In genomic region chr1:54301494-54301893, GRCh38 we compare ENCODE assay signal across 19 cellular contexts.
DNase-seq lines count a peak whose midpoint lies in the region; ATAC-seq, FAIRE-seq and TF ChIP-seq lines count a peak whose summit lies in the region.
"Had no signal": no experiment of that assay in that cellular context is flagged by ENCODE, and none has a peak within 500 bp of the region (broad histone marks: within the 10 kb centered on the region; RNA-seq: fewer than 3 reads in every experiment).

No MANE protein-coding gene starts in this region.

- no peak overlapping the region for H2AFZ ChIP-seq in H1 (ENCODE audit: low read length)
- no peak overlapping the region for H2AFZ ChIP-seq in GM23338
- H2AFZ ChIP-seq: parathyroid adenoma had no signal

- no peak overlapping the region for H3K14ac ChIP-seq in H1 (ENCODE audit: insufficient read length)

- no peak overlapping the region; the same call in 1 of the 2 replicates for H3K18ac ChIP-seq in H1 (ENCODE audit: extremely low read depth, low read length)

- H3K4me1 ChIP-seq in H1 (replicated peaks in 1 of 4; ENCODE audit: control insufficient read depth in 3 of 4, insufficient read depth in 4 of 4, low read length in 3 of 4) (peaks cover 10 to 37% (median 19%) of the 10 kb centered on the region in 4 experiments), GM23338 (ENCODE audit: insufficient read depth) (peaks cover 57% of the 10 kb centered on the region)

- CTCF ChIA-PET in H1 (lab: Charles Lee; ENCODE audit: partially characterized antibody): interaction anchor here (0.7 to 7.6 kb wide), 6 partner anchors 10 to 59 kb away, joined by 3 to 63 read pairs (median 4); no protein-coding TSS in a partner anchor

- peaks cover 13 to 99% of the 10 kb centered on the region in 2 experiments for H3K79me2 ChIP-seq in H1 (ENCODE audit: control insufficient read depth in 1 of 2, insufficient read depth in 2 of 2, low read length in 2 of 2)
- H3K79me2 ChIP-seq in GM23338 (replicated peaks; ENCODE audit: insufficient read depth): peaks cover 98% of the 10 kb centered on the region

- H2BK5ac ChIP-seq in H1 (ENCODE audit: low read depth, low read length): peak overlapping the region; percentile 31; the same call in 1 of the 2 replicates

- peaks cover 20 to 47% of the 10 kb centered on the region in 2 experiments for H4K20me1 ChIP-seq in H1 (replicated peaks in 1 of 2; ENCODE audit: control insufficient read depth in 1 of 2, insufficient read depth in 2 of 2, low read length in 2 of 2)
- H4K20me1 ChIP-seq in GM23338 (replicated peaks; ENCODE audit: insufficient read depth): peaks cover 44% of the 10 kb centered on the region

- no peaks in the 10 kb centered on the region for H3K36me3 Mint-ChIP-seq in stimulated activated naive B cell treated with anti-CD40 and anti-IgM and Interleukin-4, amounts not matched to agents 10 μg/mL and 1 μg/mL and 100 μg/mL, for 72 hours
- H3K36me3 Mint-ChIP-seq in GM23338 (ENCODE audit: low read depth): no peaks in the 10 kb centered on the region; the same call in 2 of the 3 replicates
- H3K36me3 Mint-ChIP-seq in endothelial cell (ENCODE audit: low read depth, unreplicated experiment): no peaks in the 10 kb centered on the region
- H3K36me3 Mint-ChIP-seq: CD8-positive, alpha-beta memory T cell had no signal

- no peak overlapping the region for H3K4me3 Mint-ChIP-seq in stimulated activated naive B cell treated with anti-CD40 and anti-IgM and Interleukin-4, amounts not matched to agents 10 μg/mL and 1 μg/mL and 100 μg/mL, for 72 hours
- H3K4me3 Mint-ChIP-seq in GM23338 (no peak overlapping the region), endothelial cell (ENCODE audit: unreplicated experiment) (no peak overlapping the region)
- H3K4me3 Mint-ChIP-seq: activated naive CD8-positive, alpha-beta T cell treated with anti-CD3 and anti-CD28 coated beads, Interleukin-2, amount 10 ng/mL, durations not matched to agents 7 days and 5 days; activated T-cell treated with anti-CD3 and anti-CD28 coated beads, Interleukin-2, amount 50 U/mL, for 72 hours had no signal

- H3K27me3 Mint-ChIP-seq in stimulated activated naive B cell treated with anti-CD40 and anti-IgM and Interleukin-4, amounts not matched to agents 10 μg/mL and 1 μg/mL and 100 μg/mL, for 72 hours: no peaks in the 10 kb centered on the region
- peaks cover 28% of the 10 kb centered on the region for H3K27me3 Mint-ChIP-seq in GM23338 (ENCODE audit: insufficient read depth, low read depth, poor library complexity)
- H3K27me3 Mint-ChIP-seq in endothelial cell (ENCODE audit: unreplicated experiment): peaks cover 15% of the 10 kb centered on the region
- H3K27me3 Mint-ChIP-seq: activated naive CD8-positive, alpha-beta T cell treated with anti-CD3 and anti-CD28 coated beads, Interleukin-2, amount 10 ng/mL, durations not matched to agents 7 days and 5 days had no signal

- H3K4me2 ChIP-seq in H1 (ENCODE audit: insufficient read depth in 1 of 2, low read depth in 2 of 2, low read length in 2 of 2) (no peak overlapping the region), GM23338 (no peak overlapping the region)

- H2BK12ac ChIP-seq in H1 (ENCODE audit: low read depth, low read length): no peak overlapping the region

- no peak overlapping the region for H2BK15ac ChIP-seq in H1 (ENCODE audit: low read length)

- no peaks in the 10 kb centered on the region for H3K36me3 ChIP-seq in H1 (ENCODE audit: control insufficient read depth in 2 of 4, insufficient read depth in 4 of 4, low read length in 3 of 4)
- H3K36me3 ChIP-seq in GM23338 (ENCODE audit: insufficient read depth): no peaks in the 10 kb centered on the region

- H3K4me3 ChIP-seq in H1 (ENCODE audit: extremely low read depth in 1 of 4, insufficient read depth in 2 of 4, low read depth in 3 of 4, low read length in 4 of 4): no peak overlapping the region
- H3K4me3 ChIP-seq in GM23338: no peak overlapping the region
- H3K4me3 ChIP-seq: mucosa of descending colon, skin epidermis had no signal

- H3K27ac ChIP-seq in H1 (ENCODE audit: low read depth, low read length) (no peak overlapping the region), GM23338 (ENCODE audit: low read depth) (no peak overlapping the region)
- H3K27ac ChIP-seq: parathyroid adenoma, skin epidermis had no signal

- no peak for ATAC-seq in stimulated activated naive B cell treated with anti-CD40 and anti-IgM and Interleukin-4, amounts not matched to agents 10 μg/mL and 1 μg/mL and 100 μg/mL, for 72 hours (replicated peaks)
- no peak for ATAC-seq in GM23338
- ATAC-seq: activated T-cell treated with anti-CD3 and anti-CD28 coated beads, Interleukin-2, amount 50 U/mL, for 72 hours; mucosa of descending colon had no signal

- peak overlapping the region; percentile 17 for H3K27ac Mint-ChIP-seq in stimulated activated naive B cell treated with anti-CD40 and anti-IgM and Interleukin-4, amounts not matched to agents 10 μg/mL and 1 μg/mL and 100 μg/mL, for 72 hours
- H3K27ac Mint-ChIP-seq in GM23338 (no peak overlapping the region), endothelial cell (ENCODE audit: unreplicated experiment) (no peak overlapping the region)
- H3K27ac Mint-ChIP-seq: activated naive CD8-positive, alpha-beta T cell treated with anti-CD3 and anti-CD28 coated beads, Interleukin-2, amount 10 ng/mL, durations not matched to agents 7 days and 5 days had no signal

- POLR2A ChIA-PET in H1 (lab: Charles Lee; ENCODE audit: partially characterized antibody): interaction anchor here (0.6 to 4.8 kb wide), 2 partner anchors 8 to 115 kb away, joined by 3 to 24 read pairs; no protein-coding TSS in a partner anchor

- TF ChIP-seq EP300 in H1 (IDR thresholded peaks at IDR 0.05; ENCODE audit: borderline replicate concordance in 1 of 2, low read depth in 2 of 2, low read length in 2 of 2): no peak

- H3K9ac ChIP-seq in H1 (replicated peaks in 1 of 4; ENCODE audit: extremely low read depth in 1 of 4, low read depth in 3 of 4, low read length in 3 of 4): no peak overlapping the region
- H3K9ac ChIP-seq: parathyroid adenoma had no signal

- no peak overlapping the region for H2BK20ac ChIP-seq in H1 (ENCODE audit: low read length)

- no peaks in the 10 kb centered on the region for H3K27me3 ChIP-seq in H1 (replicated peaks in 1 of 4; ENCODE audit: control insufficient read depth in 3 of 4, extremely low read depth in 1 of 4, insufficient read depth in 3 of 4, low read length in 3 of 4)
- no peaks in the 10 kb centered on the region for H3K27me3 ChIP-seq in GM23338 (ENCODE audit: insufficient read depth)

- no peak overlapping the region for H2BK120ac ChIP-seq in H1 (replicated peaks; ENCODE audit: low read depth, low read length)

- H3K79me1 ChIP-seq in H1 (ENCODE audit: low read depth, low read length): peaks cover 61% of the 10 kb centered on the region

- 92% methylated on average over 4 of the region's 10 CpGs; no CpG with 5 or more reads in 1 of the 2 experiments for WGBS in H1 (ENCODE audit: extremely low coverage in 1 of 2, insufficient coverage in 1 of 2, insufficient read length in 1 of 2, insufficient replicate concordance in 2 of 2, low coverage in 1 of 2, low lambda C conversion rate in 2 of 2, missing lambda C conversion rate in 1 of 2), 2 experiments

- no peaks in the 10 kb centered on the region for H3K23me2 ChIP-seq in H1 (ENCODE audit: low read depth, low read length)

- H3K4me1 Mint-ChIP-seq in stimulated activated naive B cell treated with anti-CD40 and anti-IgM and Interleukin-4, amounts not matched to agents 10 μg/mL and 1 μg/mL and 100 μg/mL, for 72 hours: peaks cover 21 to 32% of the 10 kb centered on the region in 2 donors
- peaks cover 85% of the 10 kb centered on the region for H3K4me1 Mint-ChIP-seq in GM23338
- peaks cover 52% of the 10 kb centered on the region for H3K4me1 Mint-ChIP-seq in endothelial cell (ENCODE audit: unreplicated experiment)

- H4K8ac ChIP-seq in H1 (ENCODE audit: extremely low read depth, insufficient read depth, low read length): no peak overlapping the region

- no peak for TF ChIP-seq RAD21 in H1 (IDR thresholded peaks at IDR 0.05 in 1 of 2, conservative IDR thresholded peaks at IDR 0.05 in 1 of 2; ENCODE audit: low read depth in 2 of 2, low read length in 2 of 2)

- H3K23ac ChIP-seq in H1 (ENCODE audit: insufficient read length): no peak overlapping the region

- H2AK5ac ChIP-seq in H1 (ENCODE audit: low read depth, low read length): peak overlapping the region; percentile 28; the same call in 1 of the 2 replicates

- H3K9me2 ChIP-seq in GM23338 (ENCODE audit: insufficient read depth): no peaks in the 10 kb centered on the region

- TF ChIP-seq POLR2A in H1 (IDR thresholded peaks at IDR 0.05; ENCODE audit: control extremely low read depth in 1 of 2, low read depth in 2 of 2, low read length in 2 of 2): no peak

- H3K9me3 Mint-ChIP-seq in stimulated activated naive B cell treated with anti-CD40 and anti-IgM and Interleukin-4, amounts not matched to agents 10 μg/mL and 1 μg/mL and 100 μg/mL, for 72 hours: no peaks in the 10 kb centered on the region
- H3K9me3 Mint-ChIP-seq in GM23338: no peaks in the 10 kb centered on the region
- H3K9me3 Mint-ChIP-seq in endothelial cell (ENCODE audit: unreplicated experiment): no peaks in the 10 kb centered on the region
- H3K9me3 Mint-ChIP-seq: activated naive CD8-positive, alpha-beta T cell treated with anti-CD3 and anti-CD28 coated beads, Interleukin-2, amount 10 ng/mL, durations not matched to agents 7 days and 5 days; activated T-cell treated with anti-CD3 and anti-CD28 coated beads, Interleukin-2, amount 50 U/mL, for 72 hours; CD8-positive, alpha-beta memory T cell had no signal

- no peak for FAIRE-seq in H1 (lab: Jason Lieb, UNC)
- FAIRE-seq: RCC 7860 had no signal

- H4K5ac ChIP-seq in H1 (ENCODE audit: insufficient read length, low read depth, low read length): no peak overlapping the region

- no peak overlapping the region for H4K91ac ChIP-seq in H1 (replicated peaks; ENCODE audit: insufficient read length, low read length)

- DNase-seq in NCI-H2029 treated with DMSO at 0.1 percent for 48 hours (lab: John Stamatoyannopoulos, UW): peak; percentile 55
- DNase-seq in NCI-H2029 (lab: John Stamatoyannopoulos, UW): no peak
- peak; percentile 67 for DNase-seq in NCI-H524 treated with DMSO at 0.1 percent for 48 hours (lab: John Stamatoyannopoulos, UW)
- DNase-seq in H1 (ENCODE audit: low read depth in 1 of 2, low spot score in 2 of 2): no peak
- no peak for DNase-seq in stimulated activated naive B cell treated with anti-CD40 and anti-IgM and Interleukin-4, amounts not matched to agents 10 μg/mL and 1 μg/mL and 100 μg/mL, for 72 hours
- DNase-seq in stimulated activated CD4-positive, alpha-beta T cell treated with anti-CD3 and anti-CD28 coated beads, Interleukin-4, amount 100 ng/mL, for 24 hours: no peak
- no peak for DNase-seq in GM23338 (ENCODE audit: low spot score)
- DNase-seq in endothelial cell (ENCODE audit: low spot score): no peak
- DNase-seq: activated naive CD8-positive, alpha-beta T cell treated with anti-CD3 and anti-CD28 coated beads, Interleukin-2, amount 10 ng/mL, durations not matched to agents 7 days and 5 days; activated T-cell treated with anti-CD3 and anti-CD28 coated beads, Interleukin-2, amount 50 U/mL, for 72 hours; caudate nucleus; CD8-positive, alpha-beta memory T cell; effector CD8-positive, alpha-beta T cell; hypothalamus; mucosa of descending colon; NCI-H1048 had no signal

- H3F3A ChIP-seq in GM23338 (replicated peaks; ENCODE audit: low read depth): no peaks in the 10 kb centered on the region

- H3K9me3 ChIP-seq in H1 (ENCODE audit: insufficient read depth in 2 of 2, low read depth in 1 of 2, low read length in 1 of 2): no peaks in the 10 kb centered on the region
- H3K9me3 ChIP-seq: mucosa of descending colon had no signal

- H3K56ac ChIP-seq in H1 (replicated peaks; ENCODE audit: insufficient read length, low read depth, low read length): no peak overlapping the region

- no peak overlapping the region for H3K4ac ChIP-seq in H1 (replicated peaks; ENCODE audit: insufficient read length, low read depth, low read length)

- TF ChIP-seq CTCF in H1 (IDR thresholded peaks at IDR 0.05; ENCODE audit: control extremely low read depth in 1 of 3, insufficient read depth in 1 of 3, low read depth in 1 of 3, low read length in 3 of 3) (no peak), GM23338 (conservative IDR thresholded peaks at IDR 0.05; ENCODE audit: low read depth in 2 of 2) (no peak), endothelial cell (IDR thresholded peaks at IDR 0.05; ENCODE audit: unreplicated experiment) (no peak)

Comparison
In these comparisons a context has a peak if more than half of its experiments do, and no peak if none do; other contexts are left out.
1. DNase-seq: peak in NCI-H2029 treated with DMSO at 0.1 percent for 48 hours (single experiment) and NCI-H524 treated with DMSO at 0.1 percent for 48 hours (single experiment); none in NCI-H2029 (single experiment), H1 (0 of 2), stimulated activated naive B cell treated with anti-CD40 and anti-IgM and Interleukin-4, amounts not matched to agents 10 μg/mL and 1 μg/mL and 100 μg/mL, for 72 hours (single experiment), stimulated activated CD4-positive, alpha-beta T cell treated with anti-CD3 and anti-CD28 coated beads, Interleukin-4, amount 100 ng/mL, for 24 hours (single experiment), GM23338 (single experiment) and endothelial cell (single experiment).